ENCODE assay signal across 1 cellular context in the genomic region with DNA sequence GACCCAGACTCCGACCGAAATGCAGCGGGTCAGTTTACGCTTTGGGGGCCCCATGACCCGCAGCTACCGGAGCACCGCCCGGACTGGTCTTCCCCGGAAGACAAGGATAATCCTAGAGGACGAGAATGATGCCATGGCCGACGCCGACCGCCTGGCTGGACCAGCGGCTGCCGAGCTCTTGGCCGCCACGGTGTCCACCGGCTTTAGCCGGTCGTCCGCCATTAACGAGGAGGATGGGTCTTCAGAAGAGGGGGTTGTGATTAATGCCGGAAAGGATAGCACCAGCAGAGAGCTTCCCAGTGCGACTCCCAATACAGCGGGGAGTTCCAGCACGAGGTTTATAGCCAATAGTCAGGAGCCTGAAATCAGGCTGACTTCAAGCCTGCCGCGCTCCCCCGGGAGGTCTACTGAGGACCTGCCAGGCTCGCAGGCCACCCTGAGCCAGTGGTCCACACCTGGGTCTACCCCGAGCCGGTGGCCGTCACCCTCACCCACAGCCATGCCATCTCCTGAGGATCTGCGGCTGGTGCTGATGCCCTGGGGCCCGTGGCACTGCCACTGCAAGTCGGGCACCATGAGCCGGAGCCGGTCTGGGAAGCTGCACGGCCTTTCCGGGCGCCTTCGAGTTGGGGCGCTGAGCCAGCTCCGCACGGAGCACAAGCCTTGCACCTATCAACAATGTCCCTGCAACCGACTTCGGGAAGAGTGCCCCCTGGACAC.
A peak's percentile ranks its signal among the peaks of the same experiment; 100 is the strongest.
TF ChIP-seq lines count a peak whose summit lies in the region.

No MANE protein-coding gene starts in this region.

TF ChIP-seq in HepG2, 621 proteins besides CTCF, POLR2A, EP300 and RAD21 (continued from another document and continues in another):
- TF ChIP-seq, protein P1, sequence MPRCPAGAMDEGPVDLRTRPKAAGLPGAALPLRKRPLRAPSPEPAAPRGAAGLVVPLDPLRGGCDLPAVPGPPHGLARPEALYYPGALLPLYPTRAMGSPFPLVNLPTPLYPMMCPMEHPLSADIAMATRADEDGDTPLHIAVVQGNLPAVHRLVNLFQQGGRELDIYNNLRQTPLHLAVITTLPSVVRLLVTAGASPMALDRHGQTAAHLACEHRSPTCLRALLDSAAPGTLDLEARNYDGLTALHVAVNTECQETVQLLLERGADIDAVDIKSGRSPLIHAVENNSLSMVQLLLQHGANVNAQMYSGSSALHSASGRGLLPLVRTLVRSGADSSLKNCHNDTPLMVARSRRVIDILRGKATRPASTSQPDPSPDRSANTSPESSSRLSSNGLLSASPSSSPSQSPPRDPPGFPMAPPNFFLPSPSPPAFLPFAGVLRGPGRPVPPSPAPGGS (CRISPR knock-in tag; IDR thresholded peaks at IDR 0.05), result peak; percentile 63; the same call in 1 of the 2 replicates
- no peak for TF ChIP-seq HIVEP1 (CRISPR knock-in tag; IDR thresholded peaks at IDR 0.05)
- TF ChIP-seq, protein P2, sequence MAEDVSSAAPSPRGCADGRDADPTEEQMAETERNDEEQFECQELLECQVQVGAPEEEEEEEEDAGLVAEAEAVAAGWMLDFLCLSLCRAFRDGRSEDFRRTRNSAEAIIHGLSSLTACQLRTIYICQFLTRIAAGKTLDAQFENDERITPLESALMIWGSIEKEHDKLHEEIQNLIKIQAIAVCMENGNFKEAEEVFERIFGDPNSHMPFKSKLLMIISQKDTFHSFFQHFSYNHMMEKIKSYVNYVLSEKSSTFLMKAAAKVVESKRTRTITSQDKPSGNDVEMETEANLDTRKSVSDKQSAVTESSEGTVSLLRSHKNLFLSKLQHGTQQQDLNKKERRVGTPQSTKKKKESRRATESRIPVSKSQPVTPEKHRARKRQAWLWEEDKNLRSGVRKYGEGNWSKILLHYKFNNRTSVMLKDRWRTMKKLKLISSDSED (CRISPR knock-in tag; IDR thresholded peaks at IDR 0.05), result no peak
- no peak for TF ChIP-seq EHMT2 (IDR thresholded peaks at IDR 0.05; ENCODE audit: borderline replicate concordance, low read depth, low read length)
- TF ChIP-seq MEF2D (CRISPR knock-in tag; IDR thresholded peaks at IDR 0.05), result 0 out of 2 replicates have a peak, but pooled peaks have one; percentile 6
- TF ChIP-seq, protein P3, sequence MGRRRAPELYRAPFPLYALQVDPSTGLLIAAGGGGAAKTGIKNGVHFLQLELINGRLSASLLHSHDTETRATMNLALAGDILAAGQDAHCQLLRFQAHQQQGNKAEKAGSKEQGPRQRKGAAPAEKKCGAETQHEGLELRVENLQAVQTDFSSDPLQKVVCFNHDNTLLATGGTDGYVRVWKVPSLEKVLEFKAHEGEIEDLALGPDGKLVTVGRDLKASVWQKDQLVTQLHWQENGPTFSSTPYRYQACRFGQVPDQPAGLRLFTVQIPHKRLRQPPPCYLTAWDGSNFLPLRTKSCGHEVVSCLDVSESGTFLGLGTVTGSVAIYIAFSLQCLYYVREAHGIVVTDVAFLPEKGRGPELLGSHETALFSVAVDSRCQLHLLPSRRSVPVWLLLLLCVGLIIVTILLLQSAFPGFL (CRISPR knock-in tag; IDR thresholded peaks at IDR 0.05), result peak; percentile 20; the same call in 1 of the 2 replicates
- no peak; the same call in 1 of the 2 replicates for TF ChIP-seq ZNF337 (CRISPR knock-in tag; IDR thresholded peaks at IDR 0.05; ENCODE audit: borderline replicate concordance, low read depth)
- TF ChIP-seq RELA (CRISPR knock-in tag; IDR thresholded peaks at IDR 0.05), result no peak
- no peak for TF ChIP-seq ATM (IDR thresholded peaks at IDR 0.05; ENCODE audit: borderline replicate concordance)
- peak; percentile 29; the same call in 1 of the 2 replicates for TF ChIP-seq FOXC1 (CRISPR knock-in tag; IDR thresholded peaks at IDR 0.05; ENCODE audit: borderline replicate concordance)
- peak in 1 of 2 experiments; percentile 18; a peak in 1 of 4 replicates for TF ChIP-seq KLF16 (CRISPR knock-in tag; IDR thresholded peaks at IDR 0.05)
- no peak; the same call in 1 of the 2 replicates for TF ChIP-seq ZNF776 (CRISPR knock-in tag; IDR thresholded peaks at IDR 0.05)
- peak; percentile 35; the same call in 1 of the 2 replicates for TF ChIP-seq ATF7-NPFF (CRISPR knock-in tag; IDR thresholded peaks at IDR 0.05; ENCODE audit: low read depth)
- no peak for TF ChIP-seq SKI (IDR thresholded peaks at IDR 0.05; ENCODE audit: partially characterized antibody)
- TF ChIP-seq LCORL (IDR thresholded peaks at IDR 0.05), result no peak
- no peak; the same call in 1 of the 2 replicates for TF ChIP-seq LCORL (CRISPR knock-in tag; IDR thresholded peaks at IDR 0.05)
- no peak for TF ChIP-seq KAT7 (CRISPR knock-in tag; IDR thresholded peaks at IDR 0.05; ENCODE audit: borderline replicate concordance)
- TF ChIP-seq MXD4 (CRISPR knock-in tag; IDR thresholded peaks at IDR 0.05), result 0 out of 2 replicates have a peak, but pooled peaks have one; percentile 31
- TF ChIP-seq RORA (CRISPR knock-in tag; IDR thresholded peaks at IDR 0.05), result no peak
- no peak for TF ChIP-seq MZF1 (CRISPR knock-in tag; IDR thresholded peaks at IDR 0.05; ENCODE audit: borderline replicate concordance)
- TF ChIP-seq ZBTB20 (CRISPR knock-in tag; IDR thresholded peaks at IDR 0.05; ENCODE audit: borderline replicate concordance, low read depth), result no peak
- TF ChIP-seq CENPX (CRISPR knock-in tag; IDR thresholded peaks at IDR 0.05), result no peak
- TF ChIP-seq ZNF329 (CRISPR knock-in tag; IDR thresholded peaks at IDR 0.05; ENCODE audit: low read depth), result no peak
- TF ChIP-seq, protein P4, sequence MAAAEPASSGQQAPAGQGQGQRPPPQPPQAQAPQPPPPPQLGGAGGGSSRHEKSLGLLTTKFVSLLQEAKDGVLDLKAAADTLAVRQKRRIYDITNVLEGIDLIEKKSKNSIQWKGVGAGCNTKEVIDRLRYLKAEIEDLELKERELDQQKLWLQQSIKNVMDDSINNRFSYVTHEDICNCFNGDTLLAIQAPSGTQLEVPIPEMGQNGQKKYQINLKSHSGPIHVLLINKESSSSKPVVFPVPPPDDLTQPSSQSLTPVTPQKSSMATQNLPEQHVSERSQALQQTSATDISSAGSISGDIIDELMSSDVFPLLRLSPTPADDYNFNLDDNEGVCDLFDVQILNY (CRISPR knock-in tag; conservative IDR thresholded peaks at IDR 0.05), result no peak
- TF ChIP-seq, protein P5, sequence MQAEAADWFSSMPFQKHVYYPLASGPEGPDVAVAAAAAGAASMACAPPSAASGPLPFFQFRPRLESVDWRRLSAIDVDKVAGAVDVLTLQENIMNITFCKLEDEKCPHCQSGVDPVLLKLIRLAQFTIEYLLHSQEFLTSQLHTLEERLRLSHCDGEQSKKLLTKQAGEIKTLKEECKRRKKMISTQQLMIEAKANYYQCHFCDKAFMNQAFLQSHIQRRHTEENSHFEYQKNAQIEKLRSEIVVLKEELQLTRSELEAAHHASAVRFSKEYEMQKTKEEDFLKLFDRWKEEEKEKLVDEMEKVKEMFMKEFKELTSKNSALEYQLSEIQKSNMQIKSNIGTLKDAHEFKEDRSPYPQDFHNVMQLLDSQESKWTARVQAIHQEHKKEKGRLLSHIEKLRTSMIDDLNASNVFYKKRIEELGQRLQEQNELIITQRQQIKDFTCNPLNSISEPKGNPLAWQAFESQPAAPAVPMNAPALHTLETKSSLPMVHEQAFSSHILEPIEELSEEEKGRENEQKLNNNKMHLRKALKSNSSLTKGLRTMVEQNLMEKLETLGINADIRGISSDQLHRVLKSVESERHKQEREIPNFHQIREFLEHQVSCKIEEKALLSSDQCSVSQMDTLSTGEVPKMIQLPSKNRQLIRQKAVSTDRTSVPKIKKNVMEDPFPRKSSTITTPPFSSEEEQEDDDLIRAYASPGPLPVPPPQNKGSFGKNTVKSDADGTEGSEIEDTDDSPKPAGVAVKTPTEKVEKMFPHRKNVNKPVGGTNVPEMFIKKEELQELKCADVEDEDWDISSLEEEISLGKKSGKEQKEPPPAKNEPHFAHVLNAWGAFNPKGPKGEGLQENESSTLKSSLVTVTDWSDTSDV (CRISPR knock-in tag; IDR thresholded peaks at IDR 0.05), result no peak
- no peak for TF ChIP-seq WIZ (CRISPR knock-in tag; IDR thresholded peaks at IDR 0.05)
- no peak for TF ChIP-seq ATRX (CRISPR knock-in tag; IDR thresholded peaks at IDR 0.05; ENCODE audit: borderline replicate concordance)
- TF ChIP-seq IKZF1 (IDR thresholded peaks at IDR 0.05), result no peak
- no peak; the same call in 1 of the 2 replicates for TF ChIP-seq NAIF1 (CRISPR knock-in tag; IDR thresholded peaks at IDR 0.05; ENCODE audit: borderline replicate concordance)
- TF ChIP-seq ZSCAN22 (CRISPR knock-in tag; IDR thresholded peaks at IDR 0.05), result no peak
- no peak for TF ChIP-seq TCF7 (IDR thresholded peaks at IDR 0.05; ENCODE audit: low read depth)
- TF ChIP-seq, protein P6, sequence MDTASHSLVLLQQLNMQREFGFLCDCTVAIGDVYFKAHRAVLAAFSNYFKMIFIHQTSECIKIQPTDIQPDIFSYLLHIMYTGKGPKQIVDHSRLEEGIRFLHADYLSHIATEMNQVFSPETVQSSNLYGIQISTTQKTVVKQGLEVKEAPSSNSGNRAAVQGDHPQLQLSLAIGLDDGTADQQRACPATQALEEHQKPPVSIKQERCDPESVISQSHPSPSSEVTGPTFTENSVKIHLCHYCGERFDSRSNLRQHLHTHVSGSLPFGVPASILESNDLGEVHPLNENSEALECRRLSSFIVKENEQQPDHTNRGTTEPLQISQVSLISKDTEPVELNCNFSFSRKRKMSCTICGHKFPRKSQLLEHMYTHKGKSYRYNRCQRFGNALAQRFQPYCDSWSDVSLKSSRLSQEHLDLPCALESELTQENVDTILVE (CRISPR knock-in tag; IDR thresholded peaks at IDR 0.05), result no peak; the same call in 1 of the 2 replicates
- TF ChIP-seq, protein P7, sequence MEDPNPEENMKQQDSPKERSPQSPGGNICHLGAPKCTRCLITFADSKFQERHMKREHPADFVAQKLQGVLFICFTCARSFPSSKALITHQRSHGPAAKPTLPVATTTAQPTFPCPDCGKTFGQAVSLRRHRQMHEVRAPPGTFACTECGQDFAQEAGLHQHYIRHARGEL (CRISPR knock-in tag; IDR thresholded peaks at IDR 0.05), result no peak
- TF ChIP-seq ELF4 (CRISPR knock-in tag; IDR thresholded peaks at IDR 0.05; ENCODE audit: borderline replicate concordance), result no peak
- TF ChIP-seq, protein P8, sequence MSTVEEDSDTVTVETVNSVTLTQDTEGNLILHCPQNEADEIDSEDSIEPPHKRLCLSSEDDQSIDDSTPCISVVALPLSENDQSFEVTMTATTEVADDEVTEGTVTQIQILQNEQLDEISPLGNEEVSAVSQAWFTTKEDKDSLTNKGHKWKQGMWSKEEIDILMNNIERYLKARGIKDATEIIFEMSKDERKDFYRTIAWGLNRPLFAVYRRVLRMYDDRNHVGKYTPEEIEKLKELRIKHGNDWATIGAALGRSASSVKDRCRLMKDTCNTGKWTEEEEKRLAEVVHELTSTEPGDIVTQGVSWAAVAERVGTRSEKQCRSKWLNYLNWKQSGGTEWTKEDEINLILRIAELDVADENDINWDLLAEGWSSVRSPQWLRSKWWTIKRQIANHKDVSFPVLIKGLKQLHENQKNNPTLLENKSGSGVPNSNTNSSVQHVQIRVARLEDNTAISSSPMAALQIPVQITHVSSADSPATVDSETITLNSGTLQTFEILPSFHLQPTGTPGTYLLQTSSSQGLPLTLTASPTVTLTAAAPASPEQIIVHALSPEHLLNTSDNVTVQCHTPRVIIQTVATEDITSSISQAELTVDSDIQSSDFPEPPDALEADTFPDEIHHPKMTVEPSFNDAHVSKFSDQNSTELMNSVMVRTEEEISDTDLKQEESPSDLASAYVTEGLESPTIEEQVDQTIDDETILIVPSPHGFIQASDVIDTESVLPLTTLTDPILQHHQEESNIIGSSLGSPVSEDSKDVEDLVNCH (CRISPR knock-in tag; IDR thresholded peaks at IDR 0.05), result 0 out of 2 replicates have a peak, but pooled peaks have one; percentile 53
- TF ChIP-seq, protein P9, sequence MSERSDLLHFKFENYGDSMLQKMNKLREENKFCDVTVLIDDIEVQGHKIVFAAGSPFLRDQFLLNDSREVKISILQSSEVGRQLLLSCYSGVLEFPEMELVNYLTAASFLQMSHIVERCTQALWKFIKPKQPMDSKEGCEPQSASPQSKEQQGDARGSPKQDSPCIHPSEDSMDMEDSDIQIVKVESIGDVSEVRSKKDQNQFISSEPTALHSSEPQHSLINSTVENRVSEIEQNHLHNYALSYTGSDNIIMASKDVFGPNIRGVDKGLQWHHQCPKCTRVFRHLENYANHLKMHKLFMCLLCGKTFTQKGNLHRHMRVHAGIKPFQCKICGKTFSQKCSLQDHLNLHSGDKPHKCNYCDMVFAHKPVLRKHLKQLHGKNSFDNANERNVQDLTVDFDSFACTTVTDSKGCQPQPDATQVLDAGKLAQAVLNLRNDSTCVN (CRISPR knock-in tag; IDR thresholded peaks at IDR 0.05; ENCODE audit: borderline replicate concordance), result no peak
- TF ChIP-seq YEATS4 (CRISPR knock-in tag; IDR thresholded peaks at IDR 0.05; ENCODE audit: borderline replicate concordance), result no peak
- TF ChIP-seq, protein P10, sequence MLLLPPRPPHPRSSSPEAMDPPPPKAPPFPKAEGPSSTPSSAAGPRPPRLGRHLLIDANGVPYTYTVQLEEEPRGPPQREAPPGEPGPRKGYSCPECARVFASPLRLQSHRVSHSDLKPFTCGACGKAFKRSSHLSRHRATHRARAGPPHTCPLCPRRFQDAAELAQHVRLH (CRISPR knock-in tag; IDR thresholded peaks at IDR 0.05; ENCODE audit: borderline replicate concordance, low read depth), result no peak
- no peak for TF ChIP-seq ZNF816 (CRISPR knock-in tag; IDR thresholded peaks at IDR 0.05; ENCODE audit: borderline replicate concordance)
- no peak for TF ChIP-seq TCF12 (IDR thresholded peaks at IDR 0.05)
- TF ChIP-seq TCF12 (CRISPR knock-in tag; IDR thresholded peaks at IDR 0.05), result no peak
- TF ChIP-seq ZNF235 (CRISPR knock-in tag; IDR thresholded peaks at IDR 0.05; ENCODE audit: borderline replicate concordance), result no peak
- no peak for TF ChIP-seq POLR2AphosphoS5 (IDR thresholded peaks at IDR 0.05; ENCODE audit: low read depth, low read length)
- TF ChIP-seq, protein P11, sequence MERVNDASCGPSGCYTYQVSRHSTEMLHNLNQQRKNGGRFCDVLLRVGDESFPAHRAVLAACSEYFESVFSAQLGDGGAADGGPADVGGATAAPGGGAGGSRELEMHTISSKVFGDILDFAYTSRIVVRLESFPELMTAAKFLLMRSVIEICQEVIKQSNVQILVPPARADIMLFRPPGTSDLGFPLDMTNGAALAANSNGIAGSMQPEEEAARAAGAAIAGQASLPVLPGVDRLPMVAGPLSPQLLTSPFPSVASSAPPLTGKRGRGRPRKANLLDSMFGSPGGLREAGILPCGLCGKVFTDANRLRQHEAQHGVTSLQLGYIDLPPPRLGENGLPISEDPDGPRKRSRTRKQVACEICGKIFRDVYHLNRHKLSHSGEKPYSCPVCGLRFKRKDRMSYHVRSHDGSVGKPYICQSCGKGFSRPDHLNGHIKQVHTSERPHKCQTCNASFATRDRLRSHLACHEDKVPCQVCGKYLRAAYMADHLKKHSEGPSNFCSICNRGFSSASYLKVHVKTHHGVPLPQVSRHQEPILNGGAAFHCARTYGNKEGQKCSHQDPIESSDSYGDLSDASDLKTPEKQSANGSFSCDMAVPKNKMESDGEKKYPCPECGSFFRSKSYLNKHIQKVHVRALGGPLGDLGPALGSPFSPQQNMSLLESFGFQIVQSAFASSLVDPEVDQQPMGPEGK (CRISPR knock-in tag; IDR thresholded peaks at IDR 0.05), result 0 out of 2 replicates have a peak, but pooled peaks have one; percentile 30
- TF ChIP-seq, protein P12, sequence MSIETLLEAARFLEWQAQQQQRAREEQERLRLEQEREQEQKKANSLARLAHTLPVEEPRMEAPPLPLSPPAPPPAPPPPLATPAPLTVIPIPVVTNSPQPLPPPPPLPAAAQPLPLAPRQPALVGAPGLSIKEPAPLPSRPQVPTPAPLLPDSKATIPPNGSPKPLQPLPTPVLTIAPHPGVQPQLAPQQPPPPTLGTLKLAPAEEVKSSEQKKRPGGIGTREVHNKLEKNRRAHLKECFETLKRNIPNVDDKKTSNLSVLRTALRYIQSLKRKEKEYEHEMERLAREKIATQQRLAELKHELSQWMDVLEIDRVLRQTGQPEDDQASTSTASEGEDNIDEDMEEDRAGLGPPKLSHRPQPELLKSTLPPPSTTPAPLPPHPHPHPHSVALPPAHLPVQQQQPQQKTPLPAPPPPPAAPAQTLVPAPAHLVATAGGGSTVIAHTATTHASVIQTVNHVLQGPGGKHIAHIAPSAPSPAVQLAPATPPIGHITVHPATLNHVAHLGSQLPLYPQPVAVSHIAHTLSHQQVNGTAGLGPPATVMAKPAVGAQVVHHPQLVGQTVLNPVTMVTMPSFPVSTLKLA (IDR thresholded peaks at IDR 0.05), result no peak
